7 cellular contexts compared by ENCODE assay signal in genomic region chr11:25293166-25293565, GRCh38.
"Had no signal": no experiment of that assay in that cellular context is flagged by ENCODE, and none has a peak within 500 bp of the region (broad histone marks: within the 10 kb centered on the region; RNA-seq: fewer than 3 reads in every experiment).

No MANE protein-coding gene starts in this region.

- DNase-seq: H9, HCEC 1CT, KBM-7 had no signal

- ATAC-seq: GM23338, HepG2 had no signal

- H3K4me3 ChIP-seq: GM23338 had no signal

- H2AFZ ChIP-seq: GM23338 had no signal

- FAIRE-seq: H54, HepG2 had no signal

- H3K4me2 ChIP-seq: GM23338 had no signal

- H3K27ac ChIP-seq: HL-60 had no signal
